7 cellular contexts compared by ENCODE assay signal in the genomic region with DNA sequence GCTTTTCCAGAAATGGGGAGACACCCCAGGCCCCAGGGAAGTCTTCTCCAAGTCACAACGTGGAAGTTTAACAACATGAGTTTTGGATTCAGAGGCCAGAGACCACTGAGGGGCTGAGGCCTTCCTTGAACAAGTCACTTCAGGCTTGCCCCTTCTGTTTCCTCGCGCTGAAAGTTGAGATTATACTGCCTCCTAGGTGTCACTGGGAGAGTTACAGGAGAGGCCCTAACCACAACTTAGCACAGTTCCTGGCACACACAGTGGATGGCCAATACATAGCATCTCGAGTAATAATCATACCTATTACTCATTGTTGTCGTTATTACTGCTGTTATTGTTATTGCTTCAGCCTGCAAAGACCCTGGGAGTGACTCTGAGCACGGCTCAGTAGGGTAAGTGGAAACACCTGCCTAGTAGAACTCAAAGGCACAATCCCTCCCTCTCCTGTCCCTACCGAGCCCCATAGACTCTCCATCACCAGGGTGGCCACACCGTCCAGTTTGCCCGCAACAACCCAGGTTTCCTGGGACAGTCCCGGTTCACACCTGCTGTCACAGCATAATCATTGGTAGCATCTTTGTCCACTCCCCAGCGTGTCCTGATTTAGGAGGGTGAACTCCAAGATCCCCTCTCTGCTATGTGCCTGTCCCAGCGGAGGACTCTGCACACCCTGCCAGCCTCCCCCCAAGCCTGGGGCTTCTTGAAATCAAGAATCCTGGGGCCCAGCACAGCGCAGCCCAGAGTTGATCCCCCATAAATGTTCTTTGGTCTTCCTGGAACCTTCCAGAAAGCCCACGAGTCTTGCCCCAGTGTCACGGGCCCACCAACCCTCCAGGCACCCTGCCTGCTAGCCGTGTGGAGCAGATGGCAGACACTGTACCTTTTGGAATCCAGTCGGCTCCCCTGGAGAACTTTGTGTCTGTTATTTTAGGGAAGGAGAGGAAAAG.
A peak's percentile ranks its signal among the peaks of the same experiment; 100 is the strongest.
DNase-seq lines count a peak whose midpoint lies in the region; ATAC-seq and TF ChIP-seq lines count a peak whose summit lies in the region.

No MANE protein-coding gene starts in this region.

- no peak overlapping the region for H3K4me3 ChIP-seq in astrocyte of the spinal cord (ENCODE audit: low read depth, low read length)

- peak; percentile 64 for TF ChIP-seq CTCF in astrocyte of the spinal cord (IDR thresholded peaks at IDR 0.05; ENCODE audit: low read depth, low read length)

- ATAC-seq in HG03432 (IDR thresholded peaks at IDR 0.05; ENCODE audit: unreplicated experiment) (no peak), GM18867 (IDR thresholded peaks at IDR 0.05; ENCODE audit: unreplicated experiment) (no peak)

- DNase-seq in ELF-1 (ENCODE audit: low read depth, low spot score): peak; percentile 48
- peak; percentile 40 for DNase-seq in HuH-7 (ENCODE audit: low spot score)
- DNase-seq in astrocyte of the spinal cord (ENCODE audit: low read depth, low spot score): peak; percentile 33
- peak; percentile 72 for DNase-seq in left kidney (ENCODE audit: low read depth, low spot score)
- DNase-seq in RKO (ENCODE audit: low spot score): no peak

- in situ Hi-C loops in astrocyte of the spinal cord (cut with HindIII; ENCODE audit: low sequenced_read_pairs): no loop called here
